1 cellular context compared by ENCODE assay signal in the genomic region with DNA sequence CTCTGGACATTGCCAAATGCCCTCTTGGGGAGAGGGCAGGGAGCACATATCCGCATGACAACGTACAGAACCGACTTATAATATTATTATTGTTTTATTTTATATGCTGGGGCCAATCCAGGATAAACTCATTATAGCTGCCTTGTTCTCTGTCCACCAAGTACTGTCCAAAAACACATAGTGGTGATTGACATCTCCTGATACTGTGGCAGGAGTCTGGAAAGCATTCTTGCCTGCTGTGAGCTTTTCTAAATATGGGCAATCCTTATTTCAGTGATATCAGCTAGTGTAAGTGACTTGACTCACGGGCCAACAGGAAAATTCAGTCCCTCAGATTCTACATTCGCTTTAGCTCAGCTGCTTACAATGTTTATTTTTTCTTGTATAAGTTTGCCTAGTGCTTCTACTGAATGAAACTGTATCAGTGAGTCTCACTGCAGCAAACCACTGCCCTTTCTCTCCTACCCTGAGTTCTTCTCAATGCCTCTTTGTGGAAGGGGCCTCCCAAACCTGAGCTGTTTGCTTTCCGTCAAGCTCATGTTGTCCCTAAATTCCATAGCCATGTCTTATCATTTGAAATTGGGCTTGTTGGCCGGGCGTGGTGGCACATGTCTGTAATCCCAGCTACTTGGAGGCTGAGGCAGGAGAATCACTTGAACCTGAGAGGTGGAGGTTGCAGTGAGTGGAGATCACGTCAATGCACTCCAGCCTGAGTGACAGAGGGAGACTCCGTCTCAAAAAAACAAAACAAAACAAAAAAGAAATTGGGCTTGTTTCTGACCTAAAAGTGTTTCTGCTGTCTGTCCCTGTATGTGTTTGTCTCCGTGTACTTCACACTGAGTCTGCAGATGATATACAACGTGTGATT.
TF ChIP-seq lines count a peak whose summit lies in the region.

No MANE protein-coding gene starts in this region.

TF ChIP-seq in WTC11, 78 proteins besides CTCF, POLR2A, EP300 and RAD21 (continued from another document):
- TF ChIP-seq, protein P1, sequence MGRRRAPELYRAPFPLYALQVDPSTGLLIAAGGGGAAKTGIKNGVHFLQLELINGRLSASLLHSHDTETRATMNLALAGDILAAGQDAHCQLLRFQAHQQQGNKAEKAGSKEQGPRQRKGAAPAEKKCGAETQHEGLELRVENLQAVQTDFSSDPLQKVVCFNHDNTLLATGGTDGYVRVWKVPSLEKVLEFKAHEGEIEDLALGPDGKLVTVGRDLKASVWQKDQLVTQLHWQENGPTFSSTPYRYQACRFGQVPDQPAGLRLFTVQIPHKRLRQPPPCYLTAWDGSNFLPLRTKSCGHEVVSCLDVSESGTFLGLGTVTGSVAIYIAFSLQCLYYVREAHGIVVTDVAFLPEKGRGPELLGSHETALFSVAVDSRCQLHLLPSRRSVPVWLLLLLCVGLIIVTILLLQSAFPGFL (CRISPR knock-in tag; IDR thresholded peaks at IDR 0.05; ENCODE audit: borderline replicate concordance), result no peak
